18 cellular contexts compared by ENCODE assay signal in genomic region chr15:31238906-31239305, GRCh38.
DNase-seq lines count a peak whose midpoint lies in the region; ATAC-seq and TF ChIP-seq lines count a peak whose summit lies in the region.
"Had no signal": no experiment of that assay in that cellular context is flagged by ENCODE, and none has a peak within 500 bp of the region (broad histone marks: within the 10 kb centered on the region; RNA-seq: fewer than 3 reads in every experiment).

No MANE protein-coding gene starts in this region.

- no peaks in the 10 kb centered on the region for H3K36me3 Mint-ChIP-seq in effector memory CD8-positive, alpha-beta T cell (ENCODE audit: insufficient read depth)
- H3K36me3 Mint-ChIP-seq: neural progenitor cell had no signal

- ATAC-seq in RWPE2 (ENCODE audit: low read depth): no peak
- no peak for ATAC-seq in effector memory CD8-positive, alpha-beta T cell (replicated peaks)
- ATAC-seq in upper lobe of right lung: no peak
- ATAC-seq: activated T-cell treated with anti-CD3 and anti-CD28 coated beads, Interleukin-2, amount 50 U/mL, for 4 hours; esophagus mucosa; K562 had no signal

- H3K27me3 ChIP-seq in cardiac muscle cell: no peaks in the 10 kb centered on the region
- no peaks in the 10 kb centered on the region for H3K27me3 ChIP-seq in RWPE2 (ENCODE audit: insufficient read depth, poor library complexity, severe bottlenecking)
- no peaks in the 10 kb centered on the region for H3K27me3 ChIP-seq in upper lobe of right lung
- H3K27me3 ChIP-seq: neural progenitor cell had no signal

- H3K36me3 ChIP-seq in cardiac muscle cell (no peaks in the 10 kb centered on the region), RWPE2 (ENCODE audit: low read depth) (no peaks in the 10 kb centered on the region), upper lobe of right lung (no peaks in the 10 kb centered on the region)
- H3K36me3 ChIP-seq: neural progenitor cell had no signal

- H3K27ac ChIP-seq in cardiac muscle cell: peak overlapping the region; percentile 46
- H3K27ac ChIP-seq in RWPE2 (ENCODE audit: poor library complexity, severe bottlenecking): no peak overlapping the region
- no peak overlapping the region for H3K27ac ChIP-seq in upper lobe of right lung
- H3K27ac ChIP-seq: neural progenitor cell had no signal

- DNase-seq in cardiac muscle cell (ENCODE audit: low read depth in 1 of 2, low spot score in 1 of 2) (no peak), cardiac septum (ENCODE audit: low spot score) (no peak), RWPE2 (ENCODE audit: low spot score) (peak; percentile 31), upper lobe of right lung (peak; percentile 26), OCI-M1 (lab: John Stamatoyannopoulos, UW) (no peak)
- DNase-seq in effector memory CD8-positive, alpha-beta T cell: no peak
- no peak for DNase-seq in stimulated activated CD4-positive, alpha-beta T cell treated with anti-CD3 and anti-CD28 coated beads, Interleukin-4, amount 100 ng/mL, for 4 hours
- DNase-seq: activated CD4-positive, alpha-beta T cell treated with anti-CD3 and anti-CD28 coated beads, Interleukin-2, amount 10 ng/mL, durations not matched to agents 24 days and 14 days; activated T-cell treated with anti-CD3 and anti-CD28 coated beads, Interleukin-2, amount 50 U/mL, for 4 hours; caudate nucleus; HFFc6; midbrain; NCI-H187; stimulated activated CD8-positive, alpha-beta memory T cell treated with anti-CD3 and anti-CD28 coated beads, Interleukin-4, amount 100 ng/mL, for 48 hours had no signal

- H3K4me1 Mint-ChIP-seq in effector memory CD8-positive, alpha-beta T cell (ENCODE audit: low read depth in 2 of 2): peaks cover 20 to 23% of the 10 kb centered on the region in 2 donors

- intact Hi-C loops in cardiac septum (cut with DNase I): loop anchor here (5.0 kb wide), 4 partner anchors 63 to 153 kb away; partner anchors contain the start of gene KLF13
- intact Hi-C loops in upper lobe of right lung (cut with DNase I): no loop called here

- H3K9me3 Mint-ChIP-seq in effector memory CD8-positive, alpha-beta T cell: no peaks in the 10 kb centered on the region
- H3K9me3 Mint-ChIP-seq: activated T-cell treated with anti-CD3 and anti-CD28 coated beads, Interleukin-2, amount 50 U/mL, for 4 hours; HFFc6 had no signal

- no peak for TF ChIP-seq CTCF in cardiac muscle cell (IDR thresholded peaks at IDR 0.05; ENCODE audit: low read depth, low read length)
- TF ChIP-seq CTCF in RWPE2 (IDR thresholded peaks at IDR 0.05; ENCODE audit: poor library complexity, severe bottlenecking): no peak
- TF ChIP-seq CTCF in upper lobe of right lung (IDR thresholded peaks at IDR 0.05): no peak

- no peaks in the 10 kb centered on the region for H3K27me3 Mint-ChIP-seq in effector memory CD8-positive, alpha-beta T cell
- H3K27me3 Mint-ChIP-seq: activated CD4-positive, alpha-beta T cell treated with anti-CD3 and anti-CD28 coated beads, Interleukin-2, amount 10 ng/mL, durations not matched to agents 24 days and 14 days had no signal

- H3K27ac Mint-ChIP-seq in effector memory CD8-positive, alpha-beta T cell: peak overlapping the region; percentile 16 to 73
- H3K27ac Mint-ChIP-seq: HFFc6, neural progenitor cell had no signal

- H3K9me3 ChIP-seq in cardiac muscle cell (ENCODE audit: low read depth) (no peaks in the 10 kb centered on the region), RWPE2 (ENCODE audit: severe bottlenecking) (no peaks in the 10 kb centered on the region), upper lobe of right lung (no peaks in the 10 kb centered on the region)
- H3K9me3 ChIP-seq: Caco-2 had no signal

- H3K4me3 ChIP-seq in cardiac muscle cell: no peak overlapping the region
- H3K4me3 ChIP-seq in RWPE2 (ENCODE audit: severe bottlenecking): no peak overlapping the region
- no peak overlapping the region for H3K4me3 ChIP-seq in upper lobe of right lung
- H3K4me3 ChIP-seq: K562, neural progenitor cell had no signal

- no peak overlapping the region for H3K4me3 Mint-ChIP-seq in effector memory CD8-positive, alpha-beta T cell
- H3K4me3 Mint-ChIP-seq: activated CD4-positive, alpha-beta T cell treated with anti-CD3 and anti-CD28 coated beads, Interleukin-2, amount 10 ng/mL, durations not matched to agents 24 days and 14 days; activated T-cell treated with anti-CD3 and anti-CD28 coated beads, Interleukin-2, amount 50 U/mL, for 4 hours; HFFc6; neural progenitor cell had no signal

- H3K4me1 ChIP-seq in cardiac muscle cell (ENCODE audit: low read depth) (peaks cover 22% of the 10 kb centered on the region), RWPE2 (ENCODE audit: insufficient read depth, poor library complexity, severe bottlenecking) (peaks cover 11% of the 10 kb centered on the region), upper lobe of right lung (peaks cover 20% of the 10 kb centered on the region)
- H3K4me1 ChIP-seq: Caco-2 had no signal

Comparison
In these comparisons a context has a peak if more than half of its experiments do, and no peak if none do; other contexts are left out.
1. DNase-seq: peak in RWPE2 (single experiment) and upper lobe of right lung (single experiment); none in cardiac muscle cell (0 of 2), cardiac septum (single experiment), effector memory CD8-positive, alpha-beta T cell (0 of 3), OCI-M1 (single experiment) and stimulated activated CD4-positive, alpha-beta T cell treated with anti-CD3 and anti-CD28 coated beads, Interleukin-4, amount 100 ng/mL, for 4 hours (0 of 2).